In the genomic region with DNA sequence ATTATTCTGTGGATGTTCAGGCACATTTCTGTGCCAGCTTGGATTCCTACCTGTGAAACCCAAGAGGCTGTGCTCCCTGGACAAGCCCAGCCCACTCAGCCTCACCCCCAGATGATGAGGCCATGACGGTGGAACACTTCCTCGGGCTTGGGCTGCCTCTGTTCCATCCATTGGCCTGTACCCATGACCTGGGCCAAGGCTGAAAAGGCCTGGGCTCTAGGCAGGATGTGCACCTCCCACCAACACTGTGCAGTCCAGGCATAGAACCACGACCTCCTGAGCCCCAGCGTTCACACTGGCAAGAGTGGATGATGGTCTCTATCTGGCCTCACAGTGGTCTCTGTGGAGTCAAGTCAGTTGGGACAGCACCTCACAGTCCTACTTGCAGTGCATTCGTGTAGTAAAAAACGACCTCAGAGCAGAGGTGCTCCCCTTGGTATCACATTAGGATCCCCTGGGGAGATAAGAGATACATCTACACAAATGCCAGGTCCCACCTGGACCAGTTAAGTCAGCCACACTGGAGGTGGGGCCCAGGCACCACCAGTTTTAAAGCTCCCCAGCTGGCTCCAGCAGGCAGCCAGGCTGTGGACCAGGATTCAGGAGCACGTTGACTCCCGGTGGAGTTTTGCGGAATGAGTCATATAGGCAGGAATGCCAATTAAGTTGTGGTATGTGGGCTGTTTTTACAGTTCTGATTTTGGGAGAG, we compare ENCODE assay signal across 12 cellular contexts. TPM values are rescaled to one million over a fixed set of nuclear protein-coding genes. Genes with fewer than 3 reads are reported as not detected.
A peak's percentile ranks its signal among the peaks of the same experiment; 100 is the strongest.
DNase-seq lines count a peak whose midpoint lies in the region; ATAC-seq and TF ChIP-seq lines count a peak whose summit lies in the region.
"Had no signal": no experiment of that assay in that cellular context is flagged by ENCODE, and none has a peak within 500 bp of the region (broad histone marks: within the 10 kb centered on the region; RNA-seq: fewer than 3 reads in every experiment).

No MANE protein-coding gene starts in this region.

- H3K27ac ChIP-seq in RWPE2 (ENCODE audit: poor library complexity, severe bottlenecking) = peak overlapping the region; percentile 9
- H3K27ac ChIP-seq: 22Rv1 had no signal

- H3K27me3 Mint-ChIP-seq in activated CD4-positive, alpha-beta T cell treated with anti-CD3 and anti-CD28 coated beads, Interleukin-2, amount 10 ng/mL, durations not matched to agents 24 days and 14 days = peaks cover 6% of the 10 kb centered on the region
- H3K27me3 Mint-ChIP-seq in type B pancreatic cell = peaks cover 2% of the 10 kb centered on the region
- H3K27me3 Mint-ChIP-seq: activated CD4-positive, alpha-beta T cell treated with anti-CD3 and anti-CD28 coated beads for 36 hours had no signal

- H3K4me1 Mint-ChIP-seq in activated CD4-positive, alpha-beta T cell treated with anti-CD3 and anti-CD28 coated beads, Interleukin-2, amount 10 ng/mL, durations not matched to agents 24 days and 14 days = peaks cover 8% of the 10 kb centered on the region
- no peaks in the 10 kb centered on the region for H3K4me1 Mint-ChIP-seq in type B pancreatic cell (ENCODE audit: unreplicated experiment)

- ATAC-seq in RWPE2 (ENCODE audit: low read depth) (peak; percentile 98), left lobe of liver (no peak)
- ATAC-seq: activated CD4-positive, alpha-beta T cell treated with anti-CD3 and anti-CD28 coated beads for 36 hours had no signal

- H3K4me3 ChIP-seq in RWPE2 (ENCODE audit: severe bottlenecking) (no peak overlapping the region), fibroblast of villous mesenchyme (ENCODE audit: low read depth, low read length) (no peak overlapping the region)

- peaks cover 15% of the 10 kb centered on the region for H3K4me1 ChIP-seq in RWPE2 (ENCODE audit: insufficient read depth, poor library complexity, severe bottlenecking)

- H3K36me3 ChIP-seq in RWPE2 (ENCODE audit: low read depth) = no peaks in the 10 kb centered on the region

- no peaks in the 10 kb centered on the region for H3K36me3 Mint-ChIP-seq in activated CD4-positive, alpha-beta T cell treated with anti-CD3 and anti-CD28 coated beads, Interleukin-2, amount 10 ng/mL, durations not matched to agents 24 days and 14 days (ENCODE audit: low read depth)
- H3K36me3 Mint-ChIP-seq in type B pancreatic cell = no peaks in the 10 kb centered on the region
- H3K36me3 Mint-ChIP-seq: activated naive CD4-positive, alpha-beta T cell treated with anti-CD3 and anti-CD28 coated beads, Interleukin-2, amount 10 ng/mL, durations not matched to agents 7 days and 5 days had no signal

- no peak overlapping the region for H3K4me3 Mint-ChIP-seq in activated CD4-positive, alpha-beta T cell treated with anti-CD3 and anti-CD28 coated beads, Interleukin-2, amount 10 ng/mL, durations not matched to agents 24 days and 14 days
- no peak overlapping the region for H3K4me3 Mint-ChIP-seq in type B pancreatic cell
- H3K4me3 Mint-ChIP-seq: activated CD4-positive, alpha-beta T cell treated with anti-CD3 and anti-CD28 coated beads for 36 hours; activated naive CD4-positive, alpha-beta T cell treated with anti-CD3 and anti-CD28 coated beads, Interleukin-2, amount 10 ng/mL, durations not matched to agents 7 days and 5 days had no signal

- intact Hi-C loops in activated CD4-positive, alpha-beta T cell treated with anti-CD3 and anti-CD28 coated beads, Interleukin-2, amount 10 ng/mL, durations not matched to agents 24 days and 14 days (cut with micrococcal nuclease) = no loop called here

- H3K9me3 ChIP-seq in RWPE2 (ENCODE audit: severe bottlenecking) = no peaks in the 10 kb centered on the region

- peak; percentile 45 for DNase-seq in activated CD4-positive, alpha-beta T cell treated with anti-CD3 and anti-CD28 coated beads, Interleukin-2, amount 10 ng/mL, durations not matched to agents 24 days and 14 days
- DNase-seq in activated CD4-positive, alpha-beta T cell treated with anti-CD3 and anti-CD28 coated beads for 1 hour = no peak
- peak; percentile 88 for DNase-seq in RWPE2 (ENCODE audit: low spot score)
- peak; percentile 59 for DNase-seq in fibroblast of villous mesenchyme (ENCODE audit: low read depth)
- peak; percentile 45 for DNase-seq in type B pancreatic cell (ENCODE audit: extremely low spot score, unreplicated experiment)
- no peak for DNase-seq in left lobe of liver (ENCODE audit: low spot score)
- no peak for DNase-seq in NCI-H345 (lab: John Stamatoyannopoulos, UW)
- DNase-seq in NCI-H1092 (lab: John Stamatoyannopoulos, UW) = no peak
- DNase-seq: activated CD4-positive, alpha-beta T cell treated with anti-CD3 and anti-CD28 coated beads for 36 hours; activated naive CD4-positive, alpha-beta T cell treated with anti-CD3 and anti-CD28 coated beads, Interleukin-2, amount 10 ng/mL, durations not matched to agents 7 days and 5 days; NCI-H1417 had no signal

- no peaks in the 10 kb centered on the region for H3K27me3 ChIP-seq in RWPE2 (ENCODE audit: insufficient read depth, poor library complexity, severe bottlenecking)

- H3K27ac Mint-ChIP-seq in activated CD4-positive, alpha-beta T cell treated with anti-CD3 and anti-CD28 coated beads, Interleukin-2, amount 10 ng/mL, durations not matched to agents 24 days and 14 days = no peak overlapping the region
- H3K27ac Mint-ChIP-seq in type B pancreatic cell = no peak overlapping the region
- H3K27ac Mint-ChIP-seq: activated CD4-positive, alpha-beta T cell treated with anti-CD3 and anti-CD28 coated beads for 36 hours; activated naive CD4-positive, alpha-beta T cell treated with anti-CD3 and anti-CD28 coated beads, Interleukin-2, amount 10 ng/mL, durations not matched to agents 7 days and 5 days had no signal

- H3K9me3 Mint-ChIP-seq in activated CD4-positive, alpha-beta T cell treated with anti-CD3 and anti-CD28 coated beads, Interleukin-2, amount 10 ng/mL, durations not matched to agents 24 days and 14 days = no peaks in the 10 kb centered on the region
- H3K9me3 Mint-ChIP-seq in type B pancreatic cell = no peaks in the 10 kb centered on the region
- H3K9me3 Mint-ChIP-seq: activated naive CD4-positive, alpha-beta T cell treated with anti-CD3 and anti-CD28 coated beads, Interleukin-2, amount 10 ng/mL, durations not matched to agents 7 days and 5 days had no signal

- TF ChIP-seq CTCF in RWPE2 (IDR thresholded peaks at IDR 0.05; ENCODE audit: poor library complexity, severe bottlenecking) (no peak), fibroblast of villous mesenchyme (IDR thresholded peaks at IDR 0.05; ENCODE audit: insufficient read depth, low read depth, low read length) (no peak), type B pancreatic cell (conservative IDR thresholded peaks at IDR 0.05) (no peak)

RNA-seq across cellular contexts. Expression of a gene that starts 39.0 kb away (rescaled TPM):
- total RNA-seq in activated CD4-positive, alpha-beta T cell treated with anti-CD3 and anti-CD28 coated beads, Interleukin-2, amount 10 ng/mL, durations not matched to agents 24 days and 14 days = 35.3 and 36.6 TPM in 2 replicates
- total RNA-seq in fibroblast of villous mesenchyme (19.4 and 42.2 TPM in 2 replicates), type B pancreatic cell (ENCODE audit: low replicate concordance) (66.9 and 87.1 TPM in 2 replicates), left lobe of liver (3.3 TPM)

Comparison
In these comparisons a context has a peak if more than half of its experiments do, and no peak if none do; other contexts are left out.
1. DNase-seq: peak in activated CD4-positive, alpha-beta T cell treated with anti-CD3 and anti-CD28 coated beads, Interleukin-2, amount 10 ng/mL, durations not matched to agents 24 days and 14 days (single experiment), RWPE2 (single experiment), fibroblast of villous mesenchyme (single experiment) and type B pancreatic cell (single experiment); none in activated CD4-positive, alpha-beta T cell treated with anti-CD3 and anti-CD28 coated beads for 1 hour (single experiment), left lobe of liver (single experiment), NCI-H345 (single experiment) and NCI-H1092 (single experiment).